In genomic region chr22:17835256-17835655, GRCh38 we compare ENCODE assay signal across 20 cellular contexts.
"Had no signal": no experiment of that assay in that cellular context is flagged by ENCODE, and none has a peak within 500 bp of the region (broad histone marks: within the 10 kb centered on the region; RNA-seq: fewer than 3 reads in every experiment).

No MANE protein-coding gene starts in this region.

- H3K36me3 ChIP-seq: upper lobe of right lung had no signal

- ATAC-seq: activated CD8-positive, alpha-beta memory T cell treated with anti-CD3 and anti-CD28 coated beads, Interleukin-2, amount 10 ng/mL, durations not matched to agents 7 days and 5 days; body of pancreas; natural killer cell; stimulated activated naive CD8-positive, alpha-beta T cell treated with anti-CD3 and anti-CD28 coated beads, Interleukin-15, amount 100 ng/mL, for 72 hours had no signal

- H3K27ac ChIP-seq: testis, upper lobe of right lung had no signal

- DNase-seq: activated CD4-positive, alpha-beta memory T cell treated with anti-CD3 and anti-CD28 coated beads, Interleukin-2, amount 10 ng/mL, durations not matched to agents 7 days and 5 days; activated CD4-positive, alpha-beta T cell treated with anti-CD3 and anti-CD28 coated beads for 48 hours; activated CD4-positive, CD25-positive, alpha-beta regulatory T cell; activated CD8-positive, alpha-beta memory T cell treated with anti-CD3 and anti-CD28 coated beads, Interleukin-2, amount 10 ng/mL, durations not matched to agents 7 days and 5 days; activated naive CD4-positive, alpha-beta T cell; activated naive CD8-positive, alpha-beta T cell treated with anti-CD3 and anti-CD28 coated beads, Interleukin-2, amount 10 ng/mL, durations not matched to agents 7 days and 5 days; body of pancreas; cortex of kidney; effector CD4-positive, alpha-beta T cell; natural killer cell; nucleus accumbens; posterior cingulate gyrus; retina; stimulated activated CD4-positive, alpha-beta T cell treated with anti-CD3 and anti-CD28 coated beads, Interleukin-4, amount 100 ng/mL, for 1 hour; stimulated activated naive CD8-positive, alpha-beta T cell treated with anti-CD3 and anti-CD28 coated beads, Interleukin-15, amount 100 ng/mL, for 72 hours; T1000; testis; upper lobe of right lung had no signal

- H3K9me3 ChIP-seq: body of pancreas, testis, upper lobe of right lung had no signal

- H3K4me3 ChIP-seq: body of pancreas, lung, smooth muscle cell, testis, upper lobe of right lung had no signal

- H3K27me3 ChIP-seq: body of pancreas, testis, upper lobe of right lung had no signal

- H3K4me1 ChIP-seq: body of pancreas, testis had no signal
